ENCODE assay signal across 1 cellular context in genomic region chr17:50560931-50561750, GRCh38.
TF ChIP-seq lines count a peak whose summit lies in the region.

No MANE protein-coding gene starts in this region.

TF ChIP-seq in SK-N-SH treated with all-trans-retinoic acid at 6 μM for 48 hours, 23 proteins besides CTCF, POLR2A, EP300 and RAD21 (continued from another document):
- TF ChIP-seq CSRNP3 (CRISPR knock-in tag; IDR thresholded peaks at IDR 0.05) (no peak), ZFP3 (CRISPR knock-in tag; IDR thresholded peaks at IDR 0.05) (no peak), ISL1 (CRISPR knock-in tag; IDR thresholded peaks at IDR 0.05) (no peak)
